ENCODE assay signal across 8 cellular contexts in genomic region chrX:13653022-13653693, GRCh38. TPM values are rescaled to one million over a fixed set of nuclear protein-coding genes. Genes with fewer than 3 reads are reported as not detected.
DNase-seq lines count a peak whose midpoint lies in the region; ATAC-seq and TF ChIP-seq lines count a peak whose summit lies in the region.

TCEANC (plus strand) TSS chrX:13653141; CDS start chrX:13662509, 9,368 bp downstream.

- H3K4me1 ChIP-seq in ascending aorta (no peaks in the 10 kb centered on the region), right atrium auricular region (peaks cover 0 to 17% of the 10 kb centered on the region in 2 donors), prostate gland (replicated peaks) (no peaks in the 10 kb centered on the region), urinary bladder (ENCODE audit: insufficient read depth) (no peaks in the 10 kb centered on the region)

- WGBS in prostate gland = under 1% methylated on average over 28 of the region's 46 CpGs
- under 1% methylated on average over 46 of the region's 46 CpGs for WGBS in urinary bladder

- peak; percentile 73 for DNase-seq in NCI-H1694 treated with DMSO at 0.1 percent for 48 hours (lab: John Stamatoyannopoulos, UW)
- DNase-seq in T-helper 2 cell = peak; percentile 79 to 97 (median 89)
- DNase-seq in ascending aorta (ENCODE audit: low spot score in 2 of 2) = peak; percentile 93 to 99
- DNase-seq in right atrium auricular region (ENCODE audit: low spot score) = peak; percentile 98
- peak; percentile 91 for DNase-seq in prostate gland (ENCODE audit: low spot score)

- H3K27ac ChIP-seq in ascending aorta (peak within 1 kb of the TSS; percentile 96 to 97), right atrium auricular region (peak within 1 kb of the TSS; percentile 83 to 92), prostate gland (peak within 1 kb of the TSS; percentile 88 to 90), urinary bladder (ENCODE audit: low read depth) (peak within 1 kb of the TSS; percentile 86)

- ATAC-seq in GM18502 (IDR thresholded peaks at IDR 0.05; ENCODE audit: poor library complexity, unreplicated experiment) (peak; percentile 97), HG02938 (IDR thresholded peaks at IDR 0.05; ENCODE audit: unreplicated experiment) (peak; percentile 81)

- peak; percentile 57 for TF ChIP-seq POLR2A in prostate gland (IDR thresholded peaks at IDR 0.05)

- H3K4me3 ChIP-seq in ascending aorta (peak within 1 kb of the TSS; percentile 69 to 85), right atrium auricular region (peak within 1 kb of the TSS; percentile 52 to 54), prostate gland (peak within 1 kb of the TSS; percentile 45 to 56), urinary bladder (ENCODE audit: low read depth, low read length) (peak within 1 kb of the TSS; percentile 41)

- H3K9me3 ChIP-seq in ascending aorta (no peaks in the 10 kb centered on the region), right atrium auricular region (no peaks in the 10 kb centered on the region), prostate gland (no peaks in the 10 kb centered on the region)

- intact Hi-C loops in ascending aorta (cut with DNase I) (loop anchor here (1.0 to 5.0 kb wide), 4 partner anchors 36 to 376 kb away; partner anchors contain the start of genes GEMIN8, OFD1, RAB9A and TRAPPC2), prostate gland (cut with DNase I) (no loop called here)

- H3K27me3 ChIP-seq in ascending aorta (no peaks in the 10 kb centered on the region), right atrium auricular region (no peaks in the 10 kb centered on the region), prostate gland (replicated peaks; ENCODE audit: insufficient read depth) (no peaks in the 10 kb centered on the region)

- H3K36me3 ChIP-seq in ascending aorta (no peaks in the 10 kb centered on the region), right atrium auricular region (no peaks in the 10 kb centered on the region), prostate gland (no peaks in the 10 kb centered on the region), urinary bladder (ENCODE audit: insufficient read depth) (no peaks in the 10 kb centered on the region)

- TF ChIP-seq CTCF in ascending aorta (IDR thresholded peaks at IDR 0.05) (no peak), right atrium auricular region (IDR thresholded peaks at IDR 0.05) (no peak), prostate gland (IDR thresholded peaks at IDR 0.05) (no peak)

RNA-seq across cellular contexts. Expression of gene TCEANC, which starts in this region (rescaled TPM):
- total RNA-seq in ascending aorta = 4.5 TPM
- 1 to 10 TPM; 1.4 to 3.7 TPM for total RNA-seq in right atrium auricular region
- total RNA-seq in prostate gland = 1 to 10 TPM; 3.1 to 4.9 TPM
- 9.0 TPM for total RNA-seq in urinary bladder
- polyA plus RNA-seq in urinary bladder = 1.6 TPM

Comparison
In these comparisons a context has a peak if more than half of its experiments do, and no peak if none do; other contexts are left out.
1. Peak in every context shown above with its lines: DNase-seq, ATAC-seq, H3K4me3 ChIP-seq and H3K27ac ChIP-seq.